Comparison of ENCODE assay signal across 14 cellular contexts in genomic region chr15:70181626-70182255, GRCh38.
DNase-seq lines count a peak whose midpoint lies in the region; ATAC-seq and TF ChIP-seq lines count a peak whose summit lies in the region.
"Had no signal": no experiment of that assay in that cellular context is flagged by ENCODE, and none has a peak within 500 bp of the region (broad histone marks: within the 10 kb centered on the region; RNA-seq: fewer than 3 reads in every experiment).

No MANE protein-coding gene starts in this region.

- no peaks in the 10 kb centered on the region for H3K9me3 Mint-ChIP-seq in osteocyte (ENCODE audit: unreplicated experiment)
- no peaks in the 10 kb centered on the region for H3K9me3 Mint-ChIP-seq in type B pancreatic cell
- H3K9me3 Mint-ChIP-seq: CD4-positive, alpha-beta T cell; GM23338; H9 had no signal

- no peak overlapping the region for H3K27ac ChIP-seq in HCT116 (ENCODE audit: low read depth, low read length)
- H3K27ac ChIP-seq in OCI-LY3 (ENCODE audit: low read length): no peak overlapping the region

- H3K4me3 Mint-ChIP-seq in osteocyte (ENCODE audit: unreplicated experiment) (no peak overlapping the region), type B pancreatic cell (peak overlapping the region; percentile 23)
- H3K4me3 Mint-ChIP-seq: B cell; CD4-positive, alpha-beta T cell; GM23338; H9 had no signal

- H3K27me3 Mint-ChIP-seq in osteocyte (ENCODE audit: unreplicated experiment): peaks cover 64% of the 10 kb centered on the region
- H3K27me3 Mint-ChIP-seq in type B pancreatic cell: peaks cover 32% of the 10 kb centered on the region
- H3K27me3 Mint-ChIP-seq: CD4-positive, alpha-beta T cell had no signal

- H3K79me2 ChIP-seq in HCT116 (ENCODE audit: insufficient read depth, low read length): no peaks in the 10 kb centered on the region
- H3K79me2 ChIP-seq in OCI-LY3 (ENCODE audit: low read length): no peaks in the 10 kb centered on the region

- RAD21 ChIA-PET in HCT116 (lab: Charles Lee; ENCODE audit: low non-redundant PET in 1 of 2, low total read pairs in 2 of 2, uncharacterized antibody in 2 of 2, unreplicated experiment in 2 of 2): no interaction called here

- H3K9me2 ChIP-seq in HCT116 (ENCODE audit: insufficient read depth): no peaks in the 10 kb centered on the region

- H3K36me3 Mint-ChIP-seq in osteocyte (ENCODE audit: unreplicated experiment) (no peaks in the 10 kb centered on the region), type B pancreatic cell (no peaks in the 10 kb centered on the region)

- H3K27ac Mint-ChIP-seq in osteocyte (ENCODE audit: unreplicated experiment) (no peak overlapping the region), type B pancreatic cell (peak overlapping the region; percentile 66)
- H3K27ac Mint-ChIP-seq: B cell; CD4-positive, alpha-beta T cell; GM23338; H9 had no signal

- H3K27me3 ChIP-seq in HCT116 (ENCODE audit: insufficient read depth, low read length) (no peaks in the 10 kb centered on the region), OCI-LY3 (ENCODE audit: low read depth, low read length) (peaks cover 14% of the 10 kb centered on the region; the same call in 1 of the 2 replicates)

- no peak for DNase-seq in HCT116 (ENCODE audit: low read depth, low spot score)
- DNase-seq in osteocyte (ENCODE audit: extremely low spot score, unreplicated experiment): no peak
- DNase-seq in type B pancreatic cell (ENCODE audit: extremely low spot score, unreplicated experiment): no peak
- DNase-seq in NCI-H1417 treated with DMSO at 0.1 percent for 48 hours (lab: John Stamatoyannopoulos, UW): no peak
- no peak for DNase-seq in mucosa of descending colon
- DNase-seq: C1 segment of cervical spinal cord; CD4-positive, alpha-beta T cell; DMS79; H9; IMR-90 had no signal

- H3K4me1 Mint-ChIP-seq in osteocyte (ENCODE audit: unreplicated experiment): no peaks in the 10 kb centered on the region
- peaks cover 19% of the 10 kb centered on the region for H3K4me1 Mint-ChIP-seq in type B pancreatic cell (ENCODE audit: unreplicated experiment)
- H3K4me1 Mint-ChIP-seq: B cell had no signal

- H3K4me1 ChIP-seq in HCT116 (ENCODE audit: control insufficient read depth in 1 of 2, insufficient read depth in 2 of 2, low read length in 2 of 2): peaks cover 4 to 10% of the 10 kb centered on the region in 2 experiments; a peak in 2 of 4 replicates
- H3K4me1 ChIP-seq in OCI-LY3 (ENCODE audit: low read length): peaks cover 20% of the 10 kb centered on the region
- H3K4me1 ChIP-seq in mucosa of descending colon (ENCODE audit: low read depth): no peaks in the 10 kb centered on the region

- H3K4me2 ChIP-seq in HCT116 (ENCODE audit: low read length) (no peak overlapping the region), OCI-LY3 (ENCODE audit: low read length) (0 out of 2 replicates have a peak overlapping the region, but pooled peaks have one; percentile 14)
- H3K4me2 ChIP-seq: GM23338 had no signal

- TF ChIP-seq POLR2A in HCT116 (IDR thresholded peaks at IDR 0.05; ENCODE audit: borderline replicate concordance, extremely low read depth, insufficient read depth, insufficient read length): no peak

- CTCF ChIA-PET in HCT116 (lab: Charles Lee): no interaction called here

- H3K9ac ChIP-seq in HCT116 (ENCODE audit: low read length): no peak overlapping the region
- H3K9ac ChIP-seq in OCI-LY3 (ENCODE audit: low read length): no peak overlapping the region

- no peak overlapping the region for H2AFZ ChIP-seq in HCT116 (ENCODE audit: low read depth, low read length, poor library complexity, severe bottlenecking)
- H2AFZ ChIP-seq in OCI-LY3 (ENCODE audit: low read depth, low read length): no peak overlapping the region

- no peak overlapping the region for H3K4me3 ChIP-seq in HCT116 (replicated peaks in 1 of 2; ENCODE audit: low read depth in 1 of 2, low read length in 2 of 2)
- H3K4me3 ChIP-seq in OCI-LY3 (ENCODE audit: low read length): no peak overlapping the region
- H3K4me3 ChIP-seq in mucosa of descending colon: no peak overlapping the region
- H3K4me3 ChIP-seq: GM23338 had no signal

- no peaks in the 10 kb centered on the region for H3K9me3 ChIP-seq in HCT116 (ENCODE audit: control insufficient read depth in 1 of 2, insufficient read depth in 1 of 2, low read depth in 1 of 2, low read length in 2 of 2)
- H3K9me3 ChIP-seq in OCI-LY3 (ENCODE audit: insufficient read depth, low read length): no peaks in the 10 kb centered on the region
- H3K9me3 ChIP-seq in mucosa of descending colon: no peaks in the 10 kb centered on the region

- TF ChIP-seq RAD21 in HCT116 (IDR thresholded peaks at IDR 0.05; ENCODE audit: low read depth): no peak

- no TSS peak for BruUV-seq in HCT116 (replicated peaks; lab: Mats Ljungman, UMichigan)

- POLR2A ChIA-PET in HCT116 (lab: Charles Lee): no interaction called here

- intact Hi-C loops in HCT116 (cut with micrococcal nuclease): no loop called here
- intact Hi-C loops in mucosa of descending colon (cut with DNase I, micrococcal nuclease): no loop called here

- no peak for TF ChIP-seq CTCF in HCT116 (IDR thresholded peaks at IDR 0.05 in 2 of 3, conservative IDR thresholded peaks at IDR 0.05 in 1 of 3; ENCODE audit: borderline replicate concordance in 1 of 3, insufficient read depth in 1 of 3, low read depth in 2 of 3, low read length in 2 of 3)
- no peak for TF ChIP-seq CTCF in OCI-LY3 (IDR thresholded peaks at IDR 0.05; ENCODE audit: low read depth, low read length)
- TF ChIP-seq CTCF in osteocyte (IDR thresholded peaks at IDR 0.05): peak; percentile 7
- no peak for TF ChIP-seq CTCF in type B pancreatic cell (conservative IDR thresholded peaks at IDR 0.05)
- TF ChIP-seq CTCF in mucosa of descending colon (IDR thresholded peaks at IDR 0.05): no peak

- no peaks in the 10 kb centered on the region for H4K20me1 ChIP-seq in HCT116 (ENCODE audit: insufficient read depth)
- no peaks in the 10 kb centered on the region for H4K20me1 ChIP-seq in OCI-LY3 (ENCODE audit: insufficient read depth, low read length)

- H3K36me3 ChIP-seq in HCT116 (ENCODE audit: control insufficient read depth in 1 of 2, insufficient read depth in 2 of 2, low read length in 2 of 2) (no peaks in the 10 kb centered on the region), OCI-LY3 (replicated peaks; ENCODE audit: low read depth, low read length) (no peaks in the 10 kb centered on the region), mucosa of descending colon (ENCODE audit: low read depth) (no peaks in the 10 kb centered on the region)

- 0 out of 2 replicates have a peak, but pooled peaks have one; percentile 8 for ATAC-seq in HCT116
- ATAC-seq in HG02938 (IDR thresholded peaks at IDR 0.05; ENCODE audit: unreplicated experiment): no peak
- ATAC-seq in mucosa of descending colon: no peak

TF ChIP-seq in HCT116, 20 proteins besides CTCF, POLR2A, EP300 and RAD21:
- TF ChIP-seq, protein P1, sequence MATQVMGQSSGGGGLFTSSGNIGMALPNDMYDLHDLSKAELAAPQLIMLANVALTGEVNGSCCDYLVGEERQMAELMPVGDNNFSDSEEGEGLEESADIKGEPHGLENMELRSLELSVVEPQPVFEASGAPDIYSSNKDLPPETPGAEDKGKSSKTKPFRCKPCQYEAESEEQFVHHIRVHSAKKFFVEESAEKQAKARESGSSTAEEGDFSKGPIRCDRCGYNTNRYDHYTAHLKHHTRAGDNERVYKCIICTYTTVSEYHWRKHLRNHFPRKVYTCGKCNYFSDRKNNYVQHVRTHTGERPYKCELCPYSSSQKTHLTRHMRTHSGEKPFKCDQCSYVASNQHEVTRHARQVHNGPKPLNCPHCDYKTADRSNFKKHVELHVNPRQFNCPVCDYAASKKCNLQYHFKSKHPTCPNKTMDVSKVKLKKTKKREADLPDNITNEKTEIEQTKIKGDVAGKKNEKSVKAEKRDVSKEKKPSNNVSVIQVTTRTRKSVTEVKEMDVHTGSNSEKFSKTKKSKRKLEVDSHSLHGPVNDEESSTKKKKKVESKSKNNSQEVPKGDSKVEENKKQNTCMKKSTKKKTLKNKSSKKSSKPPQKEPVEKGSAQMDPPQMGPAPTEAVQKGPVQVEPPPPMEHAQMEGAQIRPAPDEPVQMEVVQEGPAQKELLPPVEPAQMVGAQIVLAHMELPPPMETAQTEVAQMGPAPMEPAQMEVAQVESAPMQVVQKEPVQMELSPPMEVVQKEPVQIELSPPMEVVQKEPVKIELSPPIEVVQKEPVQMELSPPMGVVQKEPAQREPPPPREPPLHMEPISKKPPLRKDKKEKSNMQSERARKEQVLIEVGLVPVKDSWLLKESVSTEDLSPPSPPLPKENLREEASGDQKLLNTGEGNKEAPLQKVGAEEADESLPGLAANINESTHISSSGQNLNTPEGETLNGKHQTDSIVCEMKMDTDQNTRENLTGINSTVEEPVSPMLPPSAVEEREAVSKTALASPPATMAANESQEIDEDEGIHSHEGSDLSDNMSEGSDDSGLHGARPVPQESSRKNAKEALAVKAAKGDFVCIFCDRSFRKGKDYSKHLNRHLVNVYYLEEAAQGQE (IDR thresholded peaks at IDR 0.05; ENCODE audit: low read depth): no peak
- TF ChIP-seq POLR2AphosphoS5 (IDR thresholded peaks at IDR 0.05; ENCODE audit: low read depth, low read length) (no peak), ELF1 (IDR thresholded peaks at IDR 0.05; ENCODE audit: borderline replicate concordance, low read depth) (no peak), FOSL1 (IDR thresholded peaks at IDR 0.05; ENCODE audit: low read depth) (no peak), CBX3 (IDR thresholded peaks at IDR 0.05; ENCODE audit: low read depth) (no peak), EZH2 (IDR thresholded peaks at IDR 0.05) (no peak), ZNF274 (IDR thresholded peaks at IDR 0.05; ENCODE audit: low read depth, low read length) (no peak)
- TF ChIP-seq, protein P2, sequence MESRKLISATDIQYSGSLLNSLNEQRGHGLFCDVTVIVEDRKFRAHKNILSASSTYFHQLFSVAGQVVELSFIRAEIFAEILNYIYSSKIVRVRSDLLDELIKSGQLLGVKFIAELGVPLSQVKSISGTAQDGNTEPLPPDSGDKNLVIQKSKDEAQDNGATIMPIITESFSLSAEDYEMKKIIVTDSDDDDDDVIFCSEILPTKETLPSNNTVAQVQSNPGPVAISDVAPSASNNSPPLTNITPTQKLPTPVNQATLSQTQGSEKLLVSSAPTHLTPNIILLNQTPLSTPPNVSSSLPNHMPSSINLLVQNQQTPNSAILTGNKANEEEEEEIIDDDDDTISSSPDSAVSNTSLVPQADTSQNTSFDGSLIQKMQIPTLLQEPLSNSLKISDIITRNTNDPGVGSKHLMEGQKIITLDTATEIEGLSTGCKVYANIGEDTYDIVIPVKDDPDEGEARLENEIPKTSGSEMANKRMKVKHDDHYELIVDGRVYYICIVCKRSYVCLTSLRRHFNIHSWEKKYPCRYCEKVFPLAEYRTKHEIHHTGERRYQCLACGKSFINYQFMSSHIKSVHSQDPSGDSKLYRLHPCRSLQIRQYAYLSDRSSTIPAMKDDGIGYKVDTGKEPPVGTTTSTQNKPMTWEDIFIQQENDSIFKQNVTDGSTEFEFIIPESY (IDR thresholded peaks at IDR 0.05; ENCODE audit: extremely low read depth, insufficient replicate concordance, low read length): no peak
